In the genomic region with DNA sequence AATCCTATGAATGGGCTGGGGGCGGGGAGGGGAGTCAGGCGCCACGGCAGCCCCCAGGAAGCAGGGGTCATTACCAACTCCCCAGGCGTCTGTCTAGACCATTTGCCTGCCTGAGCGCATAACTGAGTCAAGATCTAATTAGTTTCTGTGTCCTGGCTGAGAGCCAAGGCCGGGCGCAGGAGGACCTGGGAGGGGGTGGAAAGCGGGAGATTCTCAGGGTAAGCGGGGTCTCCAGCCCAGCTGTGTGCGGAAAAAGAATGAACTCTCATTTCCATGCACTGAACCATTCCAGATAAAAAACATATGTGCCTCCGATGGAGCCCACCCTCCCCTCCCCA, we compare ENCODE assay signal across 15 cellular contexts.
DNase-seq lines count a peak whose midpoint lies in the region; ATAC-seq and TF ChIP-seq lines count a peak whose summit lies in the region.
"Had no signal": no experiment of that assay in that cellular context is flagged by ENCODE, and none has a peak within 500 bp of the region (broad histone marks: within the 10 kb centered on the region; RNA-seq: fewer than 3 reads in every experiment).

No MANE protein-coding gene starts in this region.

- CTCF ChIA-PET in HEK293 (lab: Yijun Ruan, JAX), result interaction anchor here (0.6 kb wide), 1 partner anchor 683 kb away, joined by 3 read pairs; no protein-coding TSS in a partner anchor

- no peak for ATAC-seq in psoas muscle
- ATAC-seq: activated CD8-positive, alpha-beta memory T cell treated with anti-CD3 and anti-CD28 coated beads, Interleukin-2, amount 10 ng/mL, durations not matched to agents 7 days and 5 days; body of pancreas; heart right ventricle had no signal

- H3K27ac ChIP-seq in HEK293 (ENCODE audit: extremely low read depth, low read depth, low read length), result no peak overlapping the region
- H3K27ac ChIP-seq in psoas muscle, result no peak overlapping the region
- H3K27ac ChIP-seq: body of pancreas, esophagus muscularis mucosa, heart right ventricle, thoracic aorta had no signal

- H3K36me3 ChIP-seq in HEK293 (ENCODE audit: control insufficient read depth in 2 of 2, insufficient read depth in 1 of 2, low read length in 2 of 2) (no peaks in the 10 kb centered on the region), NT2/D1 (ENCODE audit: insufficient read depth, insufficient read length, low read length) (peaks cover 3% of the 10 kb centered on the region), psoas muscle (ENCODE audit: insufficient read depth in 1 of 2, low read depth in 1 of 2) (no peaks in the 10 kb centered on the region)
- H3K36me3 ChIP-seq: esophagus muscularis mucosa, heart right ventricle, thoracic aorta had no signal

- H3K4me1 ChIP-seq in HEK293 (ENCODE audit: control insufficient read depth, insufficient read depth, low read length), result peaks cover 13% of the 10 kb centered on the region
- H3K4me1 ChIP-seq in NT2/D1 (ENCODE audit: insufficient read depth, insufficient read length), result peaks cover 25% of the 10 kb centered on the region
- H3K4me1 ChIP-seq in psoas muscle, result no peaks in the 10 kb centered on the region
- H3K4me1 ChIP-seq: body of pancreas, esophagus muscularis mucosa, heart right ventricle had no signal

- TF ChIP-seq CTCF in HEK293 (tag by site-specific recombination; IDR thresholded peaks at IDR 0.05) (no peak), nephron (IDR thresholded peaks at IDR 0.05; ENCODE audit: unreplicated experiment in 3 of 3) (no peak), psoas muscle (IDR thresholded peaks at IDR 0.05) (no peak)

- peak overlapping the region; percentile 50 for H3K9ac ChIP-seq in NT2/D1 (ENCODE audit: insufficient read length, low read depth)

- peaks cover 36% of the 10 kb centered on the region for H3K4me1 Mint-ChIP-seq in nephron
- H3K4me1 Mint-ChIP-seq: activated CD8-positive, alpha-beta memory T cell treated with anti-CD3 and anti-CD28 coated beads, Interleukin-2, amount 10 ng/mL, durations not matched to agents 7 days and 5 days had no signal

- DNase-seq in NCI-H2081 (lab: John Stamatoyannopoulos, UW) (peak; percentile 52 to 75), NT2/D1 (ENCODE audit: low read depth, low spot score) (peak; percentile 51), activated T-cell treated with anti-CD3 and anti-CD28 coated beads for 4 hours (no peak), psoas muscle (no peak)
- no peak for DNase-seq in stimulated activated naive CD4-positive, alpha-beta T cell (lab: John Stamatoyannopoulos, UW)
- DNase-seq: activated CD4-positive, CD25-positive, alpha-beta regulatory T cell; activated CD8-positive, alpha-beta memory T cell treated with anti-CD3 and anti-CD28 coated beads, Interleukin-2, amount 10 ng/mL, durations not matched to agents 7 days and 5 days; activated naive CD4-positive, alpha-beta T cell treated with anti-CD3 and anti-CD28 coated beads for 36 hours; body of pancreas; C1 segment of cervical spinal cord; heart right ventricle had no signal

- H3K9me3 Mint-ChIP-seq in nephron, result no peaks in the 10 kb centered on the region
- H3K9me3 Mint-ChIP-seq: activated naive CD4-positive, alpha-beta T cell treated with anti-CD3 and anti-CD28 coated beads for 36 hours had no signal

- H3K4me3 ChIP-seq in HEK293 (ENCODE audit: low read depth, low read length), result no peak overlapping the region
- H3K4me3 ChIP-seq in NT2/D1 (ENCODE audit: insufficient read length, low read depth), result no peak overlapping the region
- no peak overlapping the region for H3K4me3 ChIP-seq in psoas muscle
- H3K4me3 ChIP-seq: body of pancreas, esophagus muscularis mucosa, heart right ventricle, thoracic aorta had no signal

- POLR2A ChIA-PET in HEK293 (lab: Yijun Ruan, JAX), result no interaction called here

- H3K36me3 Mint-ChIP-seq in nephron (ENCODE audit: low read depth), result no peaks in the 10 kb centered on the region
- H3K36me3 Mint-ChIP-seq: activated CD8-positive, alpha-beta memory T cell treated with anti-CD3 and anti-CD28 coated beads, Interleukin-2, amount 10 ng/mL, durations not matched to agents 7 days and 5 days had no signal

- intact Hi-C loops in psoas muscle (cut with DNase I), result no loop called here

- peaks cover 9% of the 10 kb centered on the region for H3K27me3 Mint-ChIP-seq in nephron (ENCODE audit: low read depth)
- H3K27me3 Mint-ChIP-seq: activated CD8-positive, alpha-beta memory T cell treated with anti-CD3 and anti-CD28 coated beads, Interleukin-2, amount 10 ng/mL, durations not matched to agents 7 days and 5 days had no signal

- H3K27me3 ChIP-seq in NT2/D1 (ENCODE audit: insufficient read depth, insufficient read length), result peaks cover 2% of the 10 kb centered on the region
- peaks cover 0 to 18% (median 14%) of the 10 kb centered on the region in 3 donors for H3K27me3 ChIP-seq in psoas muscle (ENCODE audit: insufficient read depth in 3 of 3, low read length in 2 of 3)
- H3K27me3 ChIP-seq: body of pancreas had no signal

- H3K4me3 Mint-ChIP-seq in nephron, result no peak overlapping the region
- H3K4me3 Mint-ChIP-seq: activated CD8-positive, alpha-beta memory T cell treated with anti-CD3 and anti-CD28 coated beads, Interleukin-2, amount 10 ng/mL, durations not matched to agents 7 days and 5 days; activated naive CD4-positive, alpha-beta T cell treated with anti-CD3 and anti-CD28 coated beads for 36 hours had no signal

- WGBS in psoas muscle, 3 donors, result 39 to 43% (median 40%) methylated on average over 11 of the region's 11 CpGs

- H3K9me3 ChIP-seq in HEK293 (ENCODE audit: control insufficient read depth, insufficient read depth, low read depth, low read length) (no peaks in the 10 kb centered on the region), NT2/D1 (ENCODE audit: insufficient read depth, low read length) (no peaks in the 10 kb centered on the region), psoas muscle (no peaks in the 10 kb centered on the region)
- H3K9me3 ChIP-seq: body of pancreas, esophagus muscularis mucosa, heart right ventricle, thoracic aorta had no signal

- H3K27ac Mint-ChIP-seq in nephron, result peak overlapping the region; percentile 60 to 82 (median 63)
- H3K27ac Mint-ChIP-seq: activated CD8-positive, alpha-beta memory T cell treated with anti-CD3 and anti-CD28 coated beads, Interleukin-2, amount 10 ng/mL, durations not matched to agents 7 days and 5 days; activated naive CD4-positive, alpha-beta T cell treated with anti-CD3 and anti-CD28 coated beads for 36 hours had no signal

TF ChIP-seq in HEK293, 187 proteins besides CTCF, POLR2A, EP300 and RAD21 (continues in another document):
- TF ChIP-seq ZNF514 (tag by site-specific recombination; IDR thresholded peaks at IDR 0.05) (no peak), ZNF423 (tag by site-specific recombination; IDR thresholded peaks at IDR 0.05) (peak; percentile 79; the same call in 1 of the 2 replicates), GLIS1 (tag by site-specific recombination; IDR thresholded peaks at IDR 0.05) (no peak), EGR2 (tag by site-specific recombination; IDR thresholded peaks at IDR 0.05; ENCODE audit: low read depth) (peak; percentile 18; the same call in 1 of the 2 replicates), ZIC2 (tag by site-specific recombination; IDR thresholded peaks at IDR 0.05) (peak; percentile 63; the same call in 1 of the 2 replicates), ZSCAN4 (tag by site-specific recombination; IDR thresholded peaks at IDR 0.05) (no peak)
- TF ChIP-seq, protein P1, sequence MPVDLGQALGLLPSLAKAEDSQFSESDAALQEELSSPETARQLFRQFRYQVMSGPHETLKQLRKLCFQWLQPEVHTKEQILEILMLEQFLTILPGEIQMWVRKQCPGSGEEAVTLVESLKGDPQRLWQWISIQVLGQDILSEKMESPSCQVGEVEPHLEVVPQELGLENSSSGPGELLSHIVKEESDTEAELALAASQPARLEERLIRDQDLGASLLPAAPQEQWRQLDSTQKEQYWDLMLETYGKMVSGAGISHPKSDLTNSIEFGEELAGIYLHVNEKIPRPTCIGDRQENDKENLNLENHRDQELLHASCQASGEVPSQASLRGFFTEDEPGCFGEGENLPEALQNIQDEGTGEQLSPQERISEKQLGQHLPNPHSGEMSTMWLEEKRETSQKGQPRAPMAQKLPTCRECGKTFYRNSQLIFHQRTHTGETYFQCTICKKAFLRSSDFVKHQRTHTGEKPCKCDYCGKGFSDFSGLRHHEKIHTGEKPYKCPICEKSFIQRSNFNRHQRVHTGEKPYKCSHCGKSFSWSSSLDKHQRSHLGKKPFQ (tag by site-specific recombination; IDR thresholded peaks at IDR 0.05), result no peak
- TF ChIP-seq, protein P2, sequence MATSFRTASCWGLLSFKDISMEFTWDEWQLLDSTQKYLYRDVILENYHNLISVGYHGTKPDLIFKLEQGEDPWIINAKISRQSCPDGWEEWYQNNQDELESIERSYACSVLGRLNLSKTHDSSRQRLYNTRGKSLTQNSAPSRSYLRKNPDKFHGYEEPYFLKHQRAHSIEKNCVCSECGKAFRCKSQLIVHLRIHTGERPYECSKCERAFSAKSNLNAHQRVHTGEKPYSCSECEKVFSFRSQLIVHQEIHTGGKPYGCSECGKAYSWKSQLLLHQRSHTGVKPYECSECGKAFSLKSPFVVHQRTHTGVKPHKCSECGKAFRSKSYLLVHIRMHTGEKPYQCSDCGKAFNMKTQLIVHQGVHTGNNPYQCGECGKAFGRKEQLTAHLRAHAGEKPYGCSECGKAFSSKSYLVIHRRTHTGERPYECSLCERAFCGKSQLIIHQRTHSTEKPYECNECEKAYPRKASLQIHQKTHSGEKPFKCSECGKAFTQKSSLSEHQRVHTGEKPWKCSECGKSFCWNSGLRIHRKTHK (tag by site-specific recombination; IDR thresholded peaks at IDR 0.05), result no peak

Comparison
In these comparisons a context has a peak if more than half of its experiments do, and no peak if none do; other contexts are left out.
1. DNase-seq: peak in NCI-H2081 (2 of 2) and NT2/D1 (single experiment); none in activated T-cell treated with anti-CD3 and anti-CD28 coated beads for 4 hours (single experiment), stimulated activated naive CD4-positive, alpha-beta T cell (0 of 6) and psoas muscle (0 of 2).